In the genomic region with DNA sequence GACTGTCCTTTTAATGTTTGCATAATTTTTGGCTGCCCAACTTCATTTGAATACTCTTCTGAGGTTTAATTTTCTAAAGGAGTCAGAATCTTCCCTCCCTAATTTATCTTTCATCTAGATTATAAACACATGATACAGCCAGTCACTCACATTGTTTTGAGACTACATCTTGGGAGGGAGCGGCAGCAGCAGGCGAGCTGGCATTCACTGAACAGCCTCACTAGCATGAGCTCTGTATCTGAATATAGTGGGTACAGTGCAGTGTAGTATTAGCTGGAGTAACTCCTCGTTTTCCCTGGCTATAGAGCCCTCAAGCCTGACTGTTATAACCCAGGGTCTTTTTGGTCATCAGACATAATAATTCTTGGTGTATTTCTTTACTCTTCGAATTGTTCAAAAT, we compare ENCODE assay signal across 1 cellular context.
A peak's percentile ranks its signal among the peaks of the same experiment; 100 is the strongest.
TF ChIP-seq lines count a peak whose summit lies in the region.

No MANE protein-coding gene starts in this region.

TF ChIP-seq in K562, 482 proteins besides CTCF, POLR2A, EP300 and RAD21 (continued from another document):
- TF ChIP-seq, protein P1, sequence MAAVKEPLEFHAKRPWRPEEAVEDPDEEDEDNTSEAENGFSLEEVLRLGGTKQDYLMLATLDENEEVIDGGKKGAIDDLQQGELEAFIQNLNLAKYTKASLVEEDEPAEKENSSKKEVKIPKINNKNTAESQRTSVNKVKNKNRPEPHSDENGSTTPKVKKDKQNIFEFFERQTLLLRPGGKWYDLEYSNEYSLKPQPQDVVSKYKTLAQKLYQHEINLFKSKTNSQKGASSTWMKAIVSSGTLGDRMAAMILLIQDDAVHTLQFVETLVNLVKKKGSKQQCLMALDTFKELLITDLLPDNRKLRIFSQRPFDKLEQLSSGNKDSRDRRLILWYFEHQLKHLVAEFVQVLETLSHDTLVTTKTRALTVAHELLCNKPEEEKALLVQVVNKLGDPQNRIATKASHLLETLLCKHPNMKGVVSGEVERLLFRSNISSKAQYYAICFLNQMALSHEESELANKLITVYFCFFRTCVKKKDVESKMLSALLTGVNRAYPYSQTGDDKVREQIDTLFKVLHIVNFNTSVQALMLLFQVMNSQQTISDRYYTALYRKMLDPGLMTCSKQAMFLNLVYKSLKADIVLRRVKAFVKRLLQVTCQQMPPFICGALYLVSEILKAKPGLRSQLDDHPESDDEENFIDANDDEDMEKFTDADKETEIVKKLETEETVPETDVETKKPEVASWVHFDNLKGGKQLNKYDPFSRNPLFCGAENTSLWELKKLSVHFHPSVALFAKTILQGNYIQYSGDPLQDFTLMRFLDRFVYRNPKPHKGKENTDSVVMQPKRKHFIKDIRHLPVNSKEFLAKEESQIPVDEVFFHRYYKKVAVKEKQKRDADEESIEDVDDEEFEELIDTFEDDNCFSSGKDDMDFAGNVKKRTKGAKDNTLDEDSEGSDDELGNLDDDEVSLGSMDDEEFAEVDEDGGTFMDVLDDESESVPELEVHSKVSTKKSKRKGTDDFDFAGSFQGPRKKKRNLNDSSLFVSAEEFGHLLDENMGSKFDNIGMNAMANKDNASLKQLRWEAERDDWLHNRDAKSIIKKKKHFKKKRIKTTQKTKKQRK (IDR thresholded peaks at IDR 0.05; ENCODE audit: borderline replicate concordance, low read depth, low read length), result no peak
- TF ChIP-seq FOXP1 (CRISPR knock-in tag; IDR thresholded peaks at IDR 0.05) (no peak), HNRNPLL (IDR thresholded peaks at IDR 0.05; ENCODE audit: low read depth, low read length, poor library complexity, severe bottlenecking) (no peak), TAF15 (IDR thresholded peaks at IDR 0.05; ENCODE audit: low read depth, low read length) (no peak), SRSF7 (optimal IDR thresholded peaks at IDR 0.05; ENCODE audit: low read depth, low read length) (no peak), PKNOX1 (IDR thresholded peaks at IDR 0.05) (peak; percentile 75; the same call in 1 of the 2 replicates), NCOA4 (IDR thresholded peaks at IDR 0.05; ENCODE audit: partially characterized antibody) (no peak), CHD4 (IDR thresholded peaks at IDR 0.05; ENCODE audit: insufficient read depth, insufficient replicate concordance, low read depth, low read length, poor library complexity, severe bottlenecking) (no peak), CBFA2T2 (conservative IDR thresholded peaks at IDR 0.05) (no peak), PYGO2 (tag; IDR thresholded peaks at IDR 0.05) (no peak)
- TF ChIP-seq, protein P2, sequence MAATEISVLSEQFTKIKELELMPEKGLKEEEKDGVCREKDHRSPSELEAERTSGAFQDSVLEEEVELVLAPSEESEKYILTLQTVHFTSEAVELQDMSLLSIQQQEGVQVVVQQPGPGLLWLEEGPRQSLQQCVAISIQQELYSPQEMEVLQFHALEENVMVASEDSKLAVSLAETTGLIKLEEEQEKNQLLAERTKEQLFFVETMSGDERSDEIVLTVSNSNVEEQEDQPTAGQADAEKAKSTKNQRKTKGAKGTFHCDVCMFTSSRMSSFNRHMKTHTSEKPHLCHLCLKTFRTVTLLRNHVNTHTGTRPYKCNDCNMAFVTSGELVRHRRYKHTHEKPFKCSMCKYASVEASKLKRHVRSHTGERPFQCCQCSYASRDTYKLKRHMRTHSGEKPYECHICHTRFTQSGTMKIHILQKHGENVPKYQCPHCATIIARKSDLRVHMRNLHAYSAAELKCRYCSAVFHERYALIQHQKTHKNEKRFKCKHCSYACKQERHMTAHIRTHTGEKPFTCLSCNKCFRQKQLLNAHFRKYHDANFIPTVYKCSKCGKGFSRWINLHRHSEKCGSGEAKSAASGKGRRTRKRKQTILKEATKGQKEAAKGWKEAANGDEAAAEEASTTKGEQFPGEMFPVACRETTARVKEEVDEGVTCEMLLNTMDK (IDR thresholded peaks at IDR 0.05; ENCODE audit: borderline replicate concordance, insufficient read depth, low read depth, low read length, poor library complexity, severe bottlenecking), result no peak
TF ChIP-seq in K562: peak in this region for 2.
